11 cellular contexts compared by ENCODE assay signal in genomic region chr1:13731897-13732296, GRCh38. TPM values are rescaled to one million over a fixed set of nuclear protein-coding genes. Genes with fewer than 3 reads are reported as not detected.
DNase-seq lines count a peak whose midpoint lies in the region; ATAC-seq and TF ChIP-seq lines count a peak whose summit lies in the region.
"Had no signal": no experiment of that assay in that cellular context is flagged by ENCODE, and none has a peak within 500 bp of the region (broad histone marks: within the 10 kb centered on the region; RNA-seq: fewer than 3 reads in every experiment).

No MANE protein-coding gene starts in this region.

- H3K4me2 ChIP-seq in mammary epithelial cell (ENCODE audit: insufficient read depth, low read depth, low read length) (no peak overlapping the region), SU-DHL-6 (ENCODE audit: low read depth, low read length, poor library complexity, severe bottlenecking) (peak overlapping the region; percentile 94)

- no peak for DNase-seq in MCF 10A (ENCODE audit: unreplicated experiment)
- no peak for DNase-seq in mammary epithelial cell
- no peak for DNase-seq in esophagus squamous epithelium (lab: John Stamatoyannopoulos, UW)
- no peak for DNase-seq in transverse colon
- DNase-seq: foreskin keratinocyte, NCI-H226 had no signal

- TF ChIP-seq POLR2A in esophagus squamous epithelium (IDR thresholded peaks at IDR 0.05) (no peak), transverse colon (IDR thresholded peaks at IDR 0.05) (no peak)

- H3K9ac ChIP-seq in mammary epithelial cell (ENCODE audit: insufficient read depth, low read length) (no peak overlapping the region), SU-DHL-6 (ENCODE audit: low read length) (peak overlapping the region; percentile 65)

- H3K27me3 ChIP-seq in mammary epithelial cell (ENCODE audit: insufficient read depth, low read length), result no peaks in the 10 kb centered on the region
- H3K27me3 ChIP-seq in SU-DHL-6 (ENCODE audit: low read length), result no peaks in the 10 kb centered on the region
- no peaks in the 10 kb centered on the region for H3K27me3 ChIP-seq in esophagus squamous epithelium
- no peaks in the 10 kb centered on the region for H3K27me3 ChIP-seq in transverse colon
- H3K27me3 ChIP-seq: foreskin keratinocyte had no signal

- H3K27me3 Mint-ChIP-seq in MCF 10A (ENCODE audit: insufficient read depth, unreplicated experiment), result no peaks in the 10 kb centered on the region

- WGBS in mammary epithelial cell (ENCODE audit: low coverage, missing lambda C conversion rate), result 88% methylated on average over 5 of the region's 5 CpGs
- 87 to 90% methylated on average over 5 of the region's 5 CpGs for WGBS in esophagus squamous epithelium, 2 donors
- 64 to 83% methylated on average over 3 to 5 of the region's 5 CpGs for WGBS in transverse colon (ENCODE audit: low coverage in 1 of 2), 2 donors

- no peaks in the 10 kb centered on the region for H3K36me3 Mint-ChIP-seq in MCF 10A (ENCODE audit: insufficient read depth, unreplicated experiment)

- no peak for TF ChIP-seq EP300 in transverse colon (IDR thresholded peaks at IDR 0.05; ENCODE audit: low read depth)

- no peaks in the 10 kb centered on the region for H3K4me1 ChIP-seq in mammary epithelial cell (ENCODE audit: insufficient read depth, low read length)
- peaks cover 0 to 21% (median 8%) of the 10 kb centered on the region in 3 donors for H3K4me1 ChIP-seq in esophagus squamous epithelium
- peaks cover 0 to 18% (median 6%) of the 10 kb centered on the region in 4 donors for H3K4me1 ChIP-seq in transverse colon

- ATAC-seq in HG03469 (IDR thresholded peaks at IDR 0.05; ENCODE audit: unreplicated experiment) (no peak), GM19463 (IDR thresholded peaks at IDR 0.05; ENCODE audit: unreplicated experiment) (no peak), HG02852 (IDR thresholded peaks at IDR 0.05; ENCODE audit: unreplicated experiment) (no peak)

- H3K79me2 ChIP-seq in mammary epithelial cell (ENCODE audit: insufficient read depth, low read length) (no peaks in the 10 kb centered on the region), SU-DHL-6 (ENCODE audit: insufficient read depth, low read length) (peaks cover 39% of the 10 kb centered on the region)

- no peak overlapping the region for H2AFZ ChIP-seq in mammary epithelial cell (ENCODE audit: low read depth, low read length)
- H2AFZ ChIP-seq in SU-DHL-6 (ENCODE audit: low read depth, low read length, severe bottlenecking), result no peak overlapping the region

- H3F3A ChIP-seq in SU-DHL-6 (ENCODE audit: insufficient read depth), result peaks cover 45% of the 10 kb centered on the region

- no peak overlapping the region for H3K4me3 Mint-ChIP-seq in MCF 10A (ENCODE audit: unreplicated experiment)

- H3K27ac ChIP-seq in mammary epithelial cell (ENCODE audit: insufficient read depth, low read depth, low read length) (no peak overlapping the region), SU-DHL-6 (ENCODE audit: low read depth, low read length) (peak overlapping the region; percentile 98), esophagus squamous epithelium (peak overlapping the region in 3 of 4 donors; percentile 31 to 67 (median 51)), transverse colon (peak overlapping the region; percentile 40 to 66 (median 64))
- H3K27ac ChIP-seq: foreskin keratinocyte had no signal

- CTCF ChIA-PET in MCF 10A (lab: Yijun Ruan, JAX) (interaction anchor here (0.6 to 0.9 kb wide), 3 partner anchors 8 to 153 kb away, joined by 3 to 4 read pairs (median 4); no protein-coding TSS in a partner anchor), mammary epithelial cell (lab: Charles Lee; ENCODE audit: low non-redundant PET) (no interaction called here)

- dilution Hi-C loops in mammary epithelial cell (cut with HindIII; ENCODE audit: low sequenced_read_pairs), result no loop called here

- in situ Hi-C loops in mammary epithelial cell (cut with MboI; ENCODE audit: low sequenced_read_pairs in 2 of 2), result no loop called here
- in situ Hi-C loops in transverse colon (cut with MboI; ENCODE audit: low pct_ligation_motif_present in 1 of 4, low pct_unique_long_range_greater_than_20kb in 1 of 4, low sequenced_read_pairs in 3 of 4), result no loop called here

- POLR2A ChIA-PET in MCF 10A (lab: Yijun Ruan, JAX), result interaction anchor here (0.7 to 1.4 kb wide), 2 partner anchors 17 to 278 kb away, joined by 3 to 5 read pairs; no protein-coding TSS in a partner anchor

- H3K36me3 ChIP-seq in mammary epithelial cell (ENCODE audit: insufficient read depth, low read length) (no peaks in the 10 kb centered on the region), SU-DHL-6 (ENCODE audit: low read length) (peaks cover 15% of the 10 kb centered on the region; the same call in 1 of the 2 replicates), esophagus squamous epithelium (peaks cover 0 to 15% (median 0%) of the 10 kb centered on the region in 3 donors), transverse colon (no peaks in the 10 kb centered on the region)
- H3K36me3 ChIP-seq: thoracic aorta had no signal

- TF ChIP-seq CTCF in MCF 10A (IDR thresholded peaks at IDR 0.05; ENCODE audit: unreplicated experiment) (no peak), mammary epithelial cell (conservative IDR thresholded peaks at IDR 0.05 in 1 of 2, IDR thresholded peaks at IDR 0.05 in 1 of 2; ENCODE audit: extremely low read depth in 1 of 2, insufficient read depth in 1 of 2, low read depth in 1 of 2, low read length in 2 of 2) (no peak), SU-DHL-6 (IDR thresholded peaks at IDR 0.05; ENCODE audit: insufficient read depth, low read length, poor library complexity, severe bottlenecking) (no peak), esophagus squamous epithelium (IDR thresholded peaks at IDR 0.05) (no peak), transverse colon (IDR thresholded peaks at IDR 0.05) (no peak)

- H3K9me3 Mint-ChIP-seq in MCF 10A (ENCODE audit: unreplicated experiment), result no peaks in the 10 kb centered on the region

- peak overlapping the region; percentile 9 for H3K27ac Mint-ChIP-seq in MCF 10A (ENCODE audit: low read depth, unreplicated experiment)

- H3K4me3 ChIP-seq in mammary epithelial cell (replicated peaks in 1 of 3; ENCODE audit: insufficient read depth in 1 of 3, low read depth in 2 of 3, low read length in 3 of 3), result no peak overlapping the region
- H3K4me3 ChIP-seq in SU-DHL-6 (ENCODE audit: insufficient read depth, low read length, poor library complexity, severe bottlenecking), result peak overlapping the region; percentile 42
- no peak overlapping the region for H3K4me3 ChIP-seq in esophagus squamous epithelium
- H3K4me3 ChIP-seq in transverse colon, result no peak overlapping the region

- no peaks in the 10 kb centered on the region for H3K9me2 ChIP-seq in SU-DHL-6 (replicated peaks; ENCODE audit: insufficient read depth, low read length)

- BruUV-seq in MCF 10A (replicated peaks; lab: Mats Ljungman, UMichigan), result no TSS peak
- BruUV-seq in mammary epithelial cell (replicated peaks; lab: Mats Ljungman, UMichigan), result no TSS peak

- H4K20me1 ChIP-seq in mammary epithelial cell (ENCODE audit: insufficient read depth, low read length) (no peaks in the 10 kb centered on the region), SU-DHL-6 (ENCODE audit: low read depth, low read length) (no peaks in the 10 kb centered on the region)

- H3K4me1 Mint-ChIP-seq in MCF 10A (ENCODE audit: insufficient read depth, unreplicated experiment), result peaks cover 9% of the 10 kb centered on the region

- intact Hi-C loops in MCF 10A (cut with micrococcal nuclease) (no loop called here), mammary epithelial cell (cut with micrococcal nuclease) (no loop called here), esophagus squamous epithelium (cut with DNase I) (no loop called here), transverse colon (cut with DNase I; ENCODE audit: low total_unique reads) (no loop called here)

- no peaks in the 10 kb centered on the region for H3K9me3 ChIP-seq in mammary epithelial cell (replicated peaks; ENCODE audit: insufficient read depth, low read length)
- H3K9me3 ChIP-seq in SU-DHL-6 (ENCODE audit: insufficient read depth, low read length), result no peaks in the 10 kb centered on the region
- no peaks in the 10 kb centered on the region for H3K9me3 ChIP-seq in esophagus squamous epithelium
- no peaks in the 10 kb centered on the region for H3K9me3 ChIP-seq in transverse colon
- H3K9me3 ChIP-seq: thoracic aorta had no signal

RNA-seq across cellular contexts. Expression of gene PRDM2, which starts 31.9 kb away (rescaled TPM):
- total RNA-seq in MCF 10A (2022) (26.6 and 31.7 TPM in 2 replicates), mammary epithelial cell (10 to 100 TPM; 11.0 to 29.7 TPM), esophagus squamous epithelium (10 to 100 TPM; 19.2 to 37.4 (median 26.2) TPM), transverse colon (10 to 100 TPM; 27.3 to 40.5 (median 35.8) TPM)
- 6.8 TPM for polyA plus RNA-seq in mammary epithelial cell
- polyA minus RNA-seq in mammary epithelial cell, result 27.1 TPM
